Comparison of ENCODE assay signal across 8 cellular contexts in genomic region chr1:18954270-18955071, GRCh38. TPM values are rescaled to one million over a fixed set of nuclear protein-coding genes. Genes with fewer than 3 reads are reported as not detected.
A peak's percentile ranks its signal among the peaks of the same experiment; 100 is the strongest.
DNase-seq lines count a peak whose midpoint lies in the region; ATAC-seq and TF ChIP-seq lines count a peak whose summit lies in the region.

No MANE protein-coding gene starts in this region.

- H3K9ac ChIP-seq in ES-I3 (ENCODE audit: low read depth, low read length) (peak overlapping the region; percentile 51; the same call in 1 of the 2 replicates), rectal smooth muscle tissue (ENCODE audit: low read length) (no peak overlapping the region)

- no peaks in the 10 kb centered on the region for H3K9me3 ChIP-seq in ES-I3 (ENCODE audit: control insufficient read depth, insufficient read depth, low read length)

- H3K4me3 ChIP-seq in WI38 (ENCODE audit: low read depth, low read length), result peak overlapping the region; percentile 76
- H3K4me3 ChIP-seq in fibroblast of the aortic adventitia (ENCODE audit: low read depth, low read length), result peak overlapping the region; percentile 80
- peak overlapping the region; percentile 80 for H3K4me3 ChIP-seq in rectal smooth muscle tissue (ENCODE audit: low read length)

- H3K27ac ChIP-seq in rectal smooth muscle tissue (ENCODE audit: low read depth, low read length), result peak overlapping the region; percentile 79

- ATAC-seq in HG03095 (IDR thresholded peaks at IDR 0.05; ENCODE audit: unreplicated experiment) (no peak), GM19463 (IDR thresholded peaks at IDR 0.05; ENCODE audit: unreplicated experiment) (no peak), HG02840 (IDR thresholded peaks at IDR 0.05; ENCODE audit: low FRiP score, unreplicated experiment) (no peak)

- DNase-seq in fibroblast of the aortic adventitia (ENCODE audit: low read depth) (peak; percentile 26), Kasumi-1 (lab: John Stamatoyannopoulos, UW) (no peak)

- peaks cover 38% of the 10 kb centered on the region for H3K4me1 ChIP-seq in ES-I3 (ENCODE audit: insufficient read depth, low read length)
- peaks cover 35% of the 10 kb centered on the region for H3K4me1 ChIP-seq in rectal smooth muscle tissue (ENCODE audit: control insufficient read depth, insufficient read depth, low read length)

- no peaks in the 10 kb centered on the region for H3K27me3 ChIP-seq in rectal smooth muscle tissue (ENCODE audit: control insufficient read depth, insufficient read depth, low read length)

- no peaks in the 10 kb centered on the region; the same call in 1 of the 2 replicates for H3K36me3 ChIP-seq in ES-I3 (ENCODE audit: insufficient read depth, low read length)
- H3K36me3 ChIP-seq in rectal smooth muscle tissue (ENCODE audit: control insufficient read depth, insufficient read depth, low read length), result no peaks in the 10 kb centered on the region

- TF ChIP-seq CTCF in WI38 (IDR thresholded peaks at IDR 0.05; ENCODE audit: low read depth, low read length) (no peak), fibroblast of the aortic adventitia (IDR thresholded peaks at IDR 0.05; ENCODE audit: insufficient read depth, low read length) (no peak)

RNA-seq across cellular contexts. Expression of gene IFFO2, which starts 2.0 kb away (rescaled TPM):
- total RNA-seq in fibroblast of the aortic adventitia (ENCODE audit: low replicate concordance), result 3.3 and 23.4 TPM in 2 replicates

RNA-seq across cellular contexts. Expression of gene ALDH4A1, which starts 52.1 kb away (rescaled TPM):
- 7.8 and 9.5 TPM in 2 replicates for total RNA-seq in fibroblast of the aortic adventitia (ENCODE audit: low replicate concordance)
